ENCODE assay signal across 15 cellular contexts in genomic region chr12:31203261-31203660, GRCh38.
DNase-seq lines count a peak whose midpoint lies in the region; ATAC-seq, FAIRE-seq and TF ChIP-seq lines count a peak whose summit lies in the region.
"Had no signal": no experiment of that assay in that cellular context is flagged by ENCODE, and none has a peak within 500 bp of the region (broad histone marks: within the 10 kb centered on the region; RNA-seq: fewer than 3 reads in every experiment).

No MANE protein-coding gene starts in this region.

- H3K4me3 ChIP-seq in Loucy (ENCODE audit: low read length, poor library complexity, severe bottlenecking) (no peak overlapping the region), GM12878 (no peak overlapping the region)
- H3K4me3 ChIP-seq: BLaER1 treated with 17β-estradiol and CSF1 and Interleukin-3, amounts not matched to agents 10 nM and 100 nM had no signal

- no peaks in the 10 kb centered on the region for H3K27me3 ChIP-seq in Loucy (ENCODE audit: insufficient read depth, low read length, poor library complexity, severe bottlenecking)
- no peaks in the 10 kb centered on the region for H3K27me3 ChIP-seq in GM12878 (replicated peaks in 1 of 2; ENCODE audit: control insufficient read depth in 2 of 2, insufficient read depth in 2 of 2, low read length in 1 of 2)
- H3K27me3 ChIP-seq: BLaER1 treated with 17β-estradiol and CSF1 and Interleukin-3, amounts not matched to agents 10 nM and 100 nM had no signal

- H3F3A ChIP-seq in Loucy (ENCODE audit: low read depth) = no peaks in the 10 kb centered on the region

- RAD21 ChIA-PET in GM12878 (lab: Charles Lee; ENCODE audit: unreplicated experiment) = interaction anchor here (1.0 kb wide), 1 partner anchor 10 kb away, joined by 3 read pairs; no protein-coding TSS in a partner anchor

- H3K36me3 ChIP-seq in Loucy (ENCODE audit: insufficient read depth, low read length) (no peaks in the 10 kb centered on the region), GM12878 (ENCODE audit: control insufficient read depth in 2 of 2, insufficient read depth in 2 of 2, low read length in 1 of 2) (no peaks in the 10 kb centered on the region)
- H3K36me3 ChIP-seq: BLaER1 treated with 17β-estradiol and CSF1 and Interleukin-3, amounts not matched to agents 10 nM and 100 nM had no signal

- H3K4me2 ChIP-seq in Loucy (ENCODE audit: low read depth, low read length, poor library complexity, severe bottlenecking) = no peak overlapping the region
- no peak overlapping the region for H3K4me2 ChIP-seq in GM12878 (ENCODE audit: control insufficient read depth, insufficient read depth)

- H3K9ac ChIP-seq in Loucy (ENCODE audit: low read depth, low read length, poor library complexity, severe bottlenecking) (no peak overlapping the region), GM12878 (ENCODE audit: control insufficient read depth, insufficient read depth, low read length) (no peak overlapping the region)
- H3K9ac ChIP-seq: BLaER1 treated with 17β-estradiol and CSF1 and Interleukin-3, amounts not matched to agents 10 nM and 100 nM had no signal

- no peaks in the 10 kb centered on the region for H3K9me2 ChIP-seq in Loucy (replicated peaks; ENCODE audit: low read depth, low read length)

- H2AFZ ChIP-seq in Loucy (ENCODE audit: low read length) = 0 out of 2 replicates have a peak overlapping the region, but pooled peaks have one; percentile 10
- H2AFZ ChIP-seq in GM12878 (ENCODE audit: control insufficient read depth, low read depth, low read length) = no peak overlapping the region

- H3K27ac Mint-ChIP-seq in Calu3 (ENCODE audit: unreplicated experiment) = peak overlapping the region; percentile 81
- H3K27ac Mint-ChIP-seq: CD4-positive, CD25-positive, alpha-beta regulatory T cell; HFFc6 had no signal

- ATAC-seq in GM12878 = peak; percentile 23; the same call in 2 of the 3 replicates
- ATAC-seq: HepG2 had no signal

- TF ChIP-seq CTCF in Calu3 (IDR thresholded peaks at IDR 0.05; ENCODE audit: unreplicated experiment) (no peak), Loucy (conservative IDR thresholded peaks at IDR 0.05; ENCODE audit: low read length) (no peak), GM12878 (IDR thresholded peaks at IDR 0.05 in 2 of 3, conservative IDR thresholded peaks at IDR 0.05 in 1 of 3; ENCODE audit: control insufficient read depth in 2 of 3, extremely low read depth in 1 of 3, insufficient read depth in 1 of 3, low read depth in 3 of 3, low read length in 3 of 3) (no peak), GM13977 (IDR thresholded peaks at IDR 0.05; ENCODE audit: extremely low read depth, insufficient read depth, missing control alignments) (no peak)

- TF ChIP-seq EP300 in GM12878 (IDR thresholded peaks at IDR 0.05; ENCODE audit: borderline replicate concordance in 1 of 2, control insufficient read depth in 1 of 2, low read depth in 2 of 2, low read length in 2 of 2) = no peak

- FAIRE-seq in GM12878 (lab: Jason Lieb, UNC) = no peak
- FAIRE-seq: GM12891, HepG2, HTR-8/SVneo had no signal

- DNase-seq in Calu3 (no peak), GM12878 (ENCODE audit: low read depth, low spot score) (no peak), epithelial cell of prostate (ENCODE audit: low read depth, low spot score) (no peak), GM13977 (ENCODE audit: low spot score) (no peak), DMS79 treated with DMSO at 0.1 percent for 48 hours (lab: John Stamatoyannopoulos, UW) (no peak), cardiac septum (ENCODE audit: low spot score) (no peak)
- DNase-seq: ACHN, HCEC 1CT, HFFc6 had no signal

- no peak overlapping the region for H3K4me3 Mint-ChIP-seq in Calu3 (ENCODE audit: low read depth, unreplicated experiment)
- H3K4me3 Mint-ChIP-seq: CD4-positive, CD25-positive, alpha-beta regulatory T cell; HFFc6 had no signal

- H3K79me2 ChIP-seq in Loucy (ENCODE audit: insufficient read depth, low read length) = no peaks in the 10 kb centered on the region
- H3K79me2 ChIP-seq in GM12878 (ENCODE audit: control insufficient read depth, insufficient read depth, low read length) = no peaks in the 10 kb centered on the region

- POLR2A ChIA-PET in GM12878 (lab: Charles Lee) = no interaction called here

- peaks cover 10% of the 10 kb centered on the region for H3K4me1 ChIP-seq in Loucy (ENCODE audit: insufficient read depth, low read length, poor library complexity, severe bottlenecking)
- peaks cover 6% of the 10 kb centered on the region; the same call in 1 of the 2 replicates for H3K4me1 ChIP-seq in GM12878 (ENCODE audit: control insufficient read depth, insufficient read depth, low read length)

- H3K9me3 ChIP-seq in Loucy (ENCODE audit: insufficient read depth, low read depth, low read length) = no peaks in the 10 kb centered on the region
- no peaks in the 10 kb centered on the region for H3K9me3 ChIP-seq in GM12878 (replicated peaks; ENCODE audit: control insufficient read depth, insufficient read depth, low read length)
- H3K9me3 ChIP-seq: BLaER1 treated with 17β-estradiol and CSF1 and Interleukin-3, amounts not matched to agents 10 nM and 100 nM had no signal

- no peaks in the 10 kb centered on the region for H3K27me3 Mint-ChIP-seq in Calu3 (ENCODE audit: unreplicated experiment)

- H3K9me3 Mint-ChIP-seq in Calu3 (ENCODE audit: low read depth, unreplicated experiment) = no peaks in the 10 kb centered on the region
- H3K9me3 Mint-ChIP-seq: CD4-positive, CD25-positive, alpha-beta regulatory T cell; HFFc6 had no signal

- intact Hi-C loops in Calu3 (cut with micrococcal nuclease; ENCODE audit: unreplicated experiment) (no loop called here), GM12878 (cut with micrococcal nuclease; ENCODE audit: unreplicated experiment) (no loop called here), cardiac septum (cut with DNase I) (no loop called here)

- H3K36me3 Mint-ChIP-seq in Calu3 (ENCODE audit: insufficient read depth, unreplicated experiment) = peaks cover 17% of the 10 kb centered on the region
- H3K36me3 Mint-ChIP-seq: CD4-positive, CD25-positive, alpha-beta regulatory T cell had no signal

- BruUV-seq in Calu3 (replicated peaks; lab: Mats Ljungman, UMichigan) (no TSS peak), GM12878 (replicated peaks; lab: Mats Ljungman, UMichigan) (no TSS peak)

- 86% methylated on average over 1 of the region's 1 CpG for WGBS in GM12878 (ENCODE audit: insufficient coverage, insufficient replicate concordance, low lambda C conversion rate, missing lambda C conversion rate)

- H4K20me1 ChIP-seq in Loucy (ENCODE audit: insufficient read depth, low read length, poor library complexity, severe bottlenecking) (no peaks in the 10 kb centered on the region), GM12878 (ENCODE audit: control insufficient read depth, insufficient read depth) (no peaks in the 10 kb centered on the region)
- H4K20me1 ChIP-seq: BLaER1 treated with 17β-estradiol and CSF1 and Interleukin-3, amounts not matched to agents 10 nM and 100 nM had no signal

- CTCF ChIA-PET in Calu3 (lab: Charles Lee) = no interaction called here
- CTCF ChIA-PET in GM12878 (lab: Yijun Ruan, JAX) = no interaction called here

- H3K4me1 Mint-ChIP-seq in Calu3 (ENCODE audit: low read depth, unreplicated experiment) = peaks cover 53% of the 10 kb centered on the region

- TF ChIP-seq POLR2A in GM12878 (IDR thresholded peaks at IDR 0.05; ENCODE audit: low read depth, low read length) = no peak

- no peak for TF ChIP-seq RAD21 in GM12878 (IDR thresholded peaks at IDR 0.05; ENCODE audit: insufficient read depth, low read depth, low read length)

- SMC1A ChIA-PET in GM12878 (lab: Charles Lee; ENCODE audit: uncharacterized antibody, unreplicated experiment) = interaction anchor here (0.7 to 1.3 kb wide), 3 partner anchors 11 to 51 kb away, joined by 3 to 5 read pairs (median 3); no protein-coding TSS in a partner anchor

- H3K27ac ChIP-seq in GM12878 (ENCODE audit: control insufficient read depth, insufficient read depth) (no peak overlapping the region), epithelial cell of prostate (peak overlapping the region; percentile 56)
- H3K27ac ChIP-seq: BLaER1 treated with 17β-estradiol and CSF1 and Interleukin-3, amounts not matched to agents 10 nM and 100 nM had no signal

- in situ Hi-C loops in GM12878 (cut with MboI) = no loop called here
- in situ Hi-C loops in GM13977 (cut with MboI; ENCODE audit: low pct_unique_long_range_greater_than_20kb, low sequenced_read_pairs, unreplicated experiment) = no loop called here

TF ChIP-seq in GM12878, 131 proteins besides CTCF, POLR2A, EP300 and RAD21 (continues in another document):
- no peak for TF ChIP-seq ZNF384 (IDR thresholded peaks at IDR 0.05; ENCODE audit: borderline replicate concordance, low read depth, low read length)
- TF ChIP-seq ESRRA (IDR thresholded peaks at IDR 0.05; ENCODE audit: low read length) = no peak
- TF ChIP-seq CHD1 (IDR thresholded peaks at IDR 0.05; ENCODE audit: low read depth, low read length) = no peak
- TF ChIP-seq POLR2AphosphoS2 (IDR thresholded peaks at IDR 0.05; ENCODE audit: low read depth, low read length) = no peak
- no peak for TF ChIP-seq BCL3 (IDR thresholded peaks at IDR 0.05; ENCODE audit: borderline replicate concordance, insufficient read depth, low read depth, low read length, poor library complexity, severe bottlenecking)
- TF ChIP-seq SMC3 (IDR thresholded peaks at IDR 0.05; ENCODE audit: borderline replicate concordance, low read length) = no peak
- TF ChIP-seq EED (IDR thresholded peaks at IDR 0.05; ENCODE audit: low read depth) = no peak
- TF ChIP-seq TCF3 (IDR thresholded peaks at IDR 0.05; ENCODE audit: borderline replicate concordance, insufficient read depth, low read depth, low read length) = no peak
- no peak for TF ChIP-seq NFXL1 (IDR thresholded peaks at IDR 0.05; ENCODE audit: borderline replicate concordance)
- TF ChIP-seq RB1 (IDR thresholded peaks at IDR 0.05; ENCODE audit: borderline replicate concordance) = no peak
- no peak for TF ChIP-seq YY1 (IDR thresholded peaks at IDR 0.05; ENCODE audit: low read depth, low read length)
